1 cellular context compared by ENCODE assay signal in genomic region chr5:1963941-1964451, GRCh38.
TF ChIP-seq lines count a peak whose summit lies in the region.

No MANE protein-coding gene starts in this region.

TF ChIP-seq in IMR-90, 13 proteins besides CTCF, POLR2A, EP300 and RAD21:
- TF ChIP-seq FOS (IDR thresholded peaks at IDR 0.05; ENCODE audit: low read depth, low read length) (no peak), SMC3 (IDR thresholded peaks at IDR 0.05; ENCODE audit: low read depth, low read length) (no peak), CEBPB (IDR thresholded peaks at IDR 0.05; ENCODE audit: low read depth, low read length) (no peak), CHD1 (IDR thresholded peaks at IDR 0.05; ENCODE audit: low read depth, low read length) (no peak), NFE2L2 (IDR thresholded peaks at IDR 0.05; ENCODE audit: low read depth, low read length) (no peak)
